In genomic region chr2:98114643-98115355, GRCh38 we compare ENCODE assay signal across 22 cellular contexts. TPM values are rescaled to one million over a fixed set of nuclear protein-coding genes. Genes with fewer than 3 reads are reported as not detected.
DNase-seq lines count a peak whose midpoint lies in the region; ATAC-seq and TF ChIP-seq lines count a peak whose summit lies in the region.
"Had no signal": no experiment of that assay in that cellular context is flagged by ENCODE, and none has a peak within 500 bp of the region (broad histone marks: within the 10 kb centered on the region; RNA-seq: fewer than 3 reads in every experiment).

No MANE protein-coding gene starts in this region.

- H2AFZ ChIP-seq in PC-3 (ENCODE audit: low read length) = no peak overlapping the region
- H2AFZ ChIP-seq: GM23338 had no signal

- no peaks in the 10 kb centered on the region for H3F3A ChIP-seq in PC-3 (ENCODE audit: low read length, unreplicated experiment)

- POLR2A ChIA-PET in PC-3 (lab: Charles Lee; ENCODE audit: unreplicated experiment) = no interaction called here

- intact Hi-C loops in PC-3 (cut with micrococcal nuclease) = no loop called here
- intact Hi-C loops in activated T-helper 2 cell treated with anti-CD3 and anti-CD28 coated beads, Interferon-gamma antibody, Interleukin-2, Interleukin-4, amounts not matched to agents 10 μg/mL and 5 μg/mL and 100 μg/mL, durations not matched to agents 14 hours and 24 hours and 36 hours (cut with micrococcal nuclease) = no loop called here

- H3K9me3 Mint-ChIP-seq in activated T-helper 2 cell treated with anti-CD3 and anti-CD28 coated beads, Interferon-gamma antibody, Interleukin-2, Interleukin-4, amounts not matched to agents 10 μg/mL and 5 μg/mL and 100 μg/mL, durations not matched to agents 14 hours and 24 hours and 36 hours = peaks cover 16% of the 10 kb centered on the region

- H3K4me2 ChIP-seq in PC-3 (ENCODE audit: low read length) = no peak overlapping the region
- H3K4me2 ChIP-seq: BLaER1 treated with 17β-estradiol and CSF1 and Interleukin-3, amounts not matched to agents 10 nM and 100 nM; GM23338; SK-N-SH had no signal

- TF ChIP-seq CTCF in PC-3 (conservative IDR thresholded peaks at IDR 0.05; ENCODE audit: low read depth, low read length) = no peak

- CTCF ChIA-PET in PC-3 (lab: Charles Lee) = no interaction called here

- no peaks in the 10 kb centered on the region for H3K36me3 ChIP-seq in PC-3 (ENCODE audit: low read depth, low read length)
- H3K36me3 ChIP-seq: BLaER1 treated with 17β-estradiol and CSF1 and Interleukin-3, amounts not matched to agents 10 nM and 100 nM; HAP-1 had no signal

- DNase-seq in DMS53 treated with DMSO at 0.1 percent for 48 hours (lab: John Stamatoyannopoulos, UW; ENCODE audit: unreplicated experiment) (peak; percentile 80), NCI-H774 (lab: John Stamatoyannopoulos, UW) (peak; percentile 22), left lobe of liver (ENCODE audit: low spot score) (no peak), renal cortical epithelial cell (ENCODE audit: low read depth) (peak; percentile 74), PC-3 (no peak)
- no peak for DNase-seq in activated T-helper 2 cell treated with anti-CD3 and anti-CD28 coated beads, Interferon-gamma antibody, Interleukin-2, Interleukin-4, amounts not matched to agents 10 μg/mL and 5 μg/mL and 100 μg/mL, durations not matched to agents 14 hours and 24 hours and 36 hours (ENCODE audit: low spot score)
- DNase-seq: ACHN; CD8-positive, alpha-beta T cell; KG1; NCI-H1092; NCI-H1694; NCI-H2081; NCI-H446; NCI-H526; SIG-M5; SK-N-SH had no signal

- H3K4me1 ChIP-seq in PC-3 (ENCODE audit: insufficient read depth, low read length) = no peaks in the 10 kb centered on the region
- H3K4me1 ChIP-seq: BLaER1 treated with 17β-estradiol and CSF1 and Interleukin-3, amounts not matched to agents 10 nM and 100 nM; HAP-1 had no signal

- H4K20me1 ChIP-seq in PC-3 (ENCODE audit: low read length) = no peaks in the 10 kb centered on the region
- H4K20me1 ChIP-seq: BLaER1 treated with 17β-estradiol and CSF1 and Interleukin-3, amounts not matched to agents 10 nM and 100 nM had no signal

- H3K4me3 ChIP-seq in PC-3 (ENCODE audit: low read length) = no peak overlapping the region
- H3K4me3 ChIP-seq: BLaER1 treated with 17β-estradiol and CSF1 and Interleukin-3, amounts not matched to agents 10 nM and 100 nM; GM23338; HAP-1 had no signal

- no peak overlapping the region for H3K27ac ChIP-seq in PC-3 (ENCODE audit: low read length)
- H3K27ac ChIP-seq: BLaER1 treated with 17β-estradiol and CSF1 and Interleukin-3, amounts not matched to agents 10 nM and 100 nM; HL-60 had no signal

- no peaks in the 10 kb centered on the region; the same call in 1 of the 2 replicates for H3K27me3 ChIP-seq in PC-3 (ENCODE audit: low read length)
- H3K27me3 ChIP-seq: BLaER1 treated with 17β-estradiol and CSF1 and Interleukin-3, amounts not matched to agents 10 nM and 100 nM had no signal

- H3K36me3 Mint-ChIP-seq in activated T-helper 2 cell treated with anti-CD3 and anti-CD28 coated beads, Interferon-gamma antibody, Interleukin-2, Interleukin-4, amounts not matched to agents 10 μg/mL and 5 μg/mL and 100 μg/mL, durations not matched to agents 14 hours and 24 hours and 36 hours (ENCODE audit: low read depth) = no peaks in the 10 kb centered on the region

- H3K27me3 Mint-ChIP-seq in activated T-helper 2 cell treated with anti-CD3 and anti-CD28 coated beads, Interferon-gamma antibody, Interleukin-2, Interleukin-4, amounts not matched to agents 10 μg/mL and 5 μg/mL and 100 μg/mL, durations not matched to agents 14 hours and 24 hours and 36 hours (ENCODE audit: low read depth) = peaks cover 33% of the 10 kb centered on the region

- no peak overlapping the region for H3K9ac ChIP-seq in PC-3 (ENCODE audit: low read length)
- H3K9ac ChIP-seq: BLaER1 treated with 17β-estradiol and CSF1 and Interleukin-3, amounts not matched to agents 10 nM and 100 nM; SK-N-SH had no signal

- no peak overlapping the region for H3K4me3 Mint-ChIP-seq in activated T-helper 2 cell treated with anti-CD3 and anti-CD28 coated beads, Interferon-gamma antibody, Interleukin-2, Interleukin-4, amounts not matched to agents 10 μg/mL and 5 μg/mL and 100 μg/mL, durations not matched to agents 14 hours and 24 hours and 36 hours (ENCODE audit: low read depth)
- H3K4me3 Mint-ChIP-seq: CD8-positive, alpha-beta T cell; GM23338 had no signal

- no peaks in the 10 kb centered on the region for H3K9me2 ChIP-seq in PC-3 (replicated peaks; ENCODE audit: low read length)
- H3K9me2 ChIP-seq: SK-N-SH had no signal

- no peaks in the 10 kb centered on the region for H3K9me3 ChIP-seq in PC-3 (ENCODE audit: low read length)
- H3K9me3 ChIP-seq: HAP-1, SK-N-SH had no signal

- BruUV-seq in PC-3 (replicated peaks; lab: Mats Ljungman, UMichigan) = no TSS peak

- H3K27ac Mint-ChIP-seq in activated T-helper 2 cell treated with anti-CD3 and anti-CD28 coated beads, Interferon-gamma antibody, Interleukin-2, Interleukin-4, amounts not matched to agents 10 μg/mL and 5 μg/mL and 100 μg/mL, durations not matched to agents 14 hours and 24 hours and 36 hours = no peak overlapping the region
- H3K27ac Mint-ChIP-seq: CD8-positive, alpha-beta T cell; GM23338 had no signal

- no peaks in the 10 kb centered on the region for H3K79me2 ChIP-seq in PC-3 (ENCODE audit: low read length)

- ATAC-seq in left lobe of liver (peak; percentile 31), PC-3 (no peak), GM18858 (IDR thresholded peaks at IDR 0.05; ENCODE audit: unreplicated experiment) (no peak)
- ATAC-seq: CD8-positive, alpha-beta T cell; GM23338 had no signal

- no peaks in the 10 kb centered on the region for H3K4me1 Mint-ChIP-seq in activated T-helper 2 cell treated with anti-CD3 and anti-CD28 coated beads, Interferon-gamma antibody, Interleukin-2, Interleukin-4, amounts not matched to agents 10 μg/mL and 5 μg/mL and 100 μg/mL, durations not matched to agents 14 hours and 24 hours and 36 hours (ENCODE audit: low read depth)
- H3K4me1 Mint-ChIP-seq: GM23338 had no signal

RNA-seq across cellular contexts. Expression of gene VWA3B, which starts 27.8 kb away (rescaled TPM):
- total RNA-seq in left lobe of liver (0.18 TPM), renal cortical epithelial cell (not detected in 2 replicates), PC-3 (2014; rRNA removed) (not detected in 2 replicates)
- not detected in 2 replicates for total RNA-seq in activated T-helper 2 cell treated with anti-CD3 and anti-CD28 coated beads, Interferon-gamma antibody, Interleukin-2, Interleukin-4, amounts not matched to agents 10 μg/mL and 5 μg/mL and 100 μg/mL, durations not matched to agents 14 hours and 24 hours and 36 hours
- total RNA-seq: CD8-positive, alpha-beta T cell; GM23338; HT-29 had no signal

Comparison
In these comparisons a context has a peak if more than half of its experiments do, and no peak if none do; other contexts are left out.
1. DNase-seq: peak in DMS53 treated with DMSO at 0.1 percent for 48 hours (single experiment), NCI-H774 (single experiment) and renal cortical epithelial cell (single experiment); none in left lobe of liver (single experiment), PC-3 (single experiment) and activated T-helper 2 cell treated with anti-CD3 and anti-CD28 coated beads, Interferon-gamma antibody, Interleukin-2, Interleukin-4, amounts not matched to agents 10 μg/mL and 5 μg/mL and 100 μg/mL, durations not matched to agents 14 hours and 24 hours and 36 hours (single experiment).